8 cellular contexts compared by ENCODE assay signal in genomic region chr3:170419301-170420087, GRCh38. TPM values are rescaled to one million over a fixed set of nuclear protein-coding genes. Genes with fewer than 3 reads are reported as not detected.
DNase-seq lines count a peak whose midpoint lies in the region; ATAC-seq and TF ChIP-seq lines count a peak whose summit lies in the region.

No MANE protein-coding gene starts in this region.

- 7% methylated on average over 65 of the region's 69 CpGs for WGBS in hepatocyte (ENCODE audit: low lambda C conversion rate, missing lambda C conversion rate)

- H3K9me3 ChIP-seq in adipocyte (ENCODE audit: control insufficient read depth, low read length) (no peaks in the 10 kb centered on the region), hepatocyte (ENCODE audit: low read depth) (no peaks in the 10 kb centered on the region)

- H3K27me3 ChIP-seq in adipocyte (replicated peaks; ENCODE audit: control insufficient read depth, insufficient read depth, low read length) (no peaks in the 10 kb centered on the region), hepatocyte (peaks cover 29% of the 10 kb centered on the region)

- peak overlapping the region; percentile 50 for H2AFZ ChIP-seq in hepatocyte

- peaks cover 28% of the 10 kb centered on the region for H3K4me1 ChIP-seq in adipocyte (ENCODE audit: control insufficient read depth, insufficient read depth, low read length)
- H3K4me1 ChIP-seq in hepatocyte (ENCODE audit: insufficient read depth): peaks cover 14% of the 10 kb centered on the region

- H3K4me3 ChIP-seq in adipocyte (ENCODE audit: low read length) (peak overlapping the region; percentile 92), hepatocyte (peak overlapping the region; percentile 52)

- H3K27ac ChIP-seq in hepatocyte: peak overlapping the region; percentile 2

- ATAC-seq in HG02852 (IDR thresholded peaks at IDR 0.05; ENCODE audit: unreplicated experiment): no peak

- no peaks in the 10 kb centered on the region for H3K79me2 ChIP-seq in hepatocyte

- peak overlapping the region; percentile 91 for H3K9ac ChIP-seq in adipocyte (ENCODE audit: low read length)

- peak overlapping the region; percentile 89 for H3K4me2 ChIP-seq in hepatocyte

- H3K9me2 ChIP-seq in hepatocyte (replicated peaks; ENCODE audit: insufficient read depth): no peaks in the 10 kb centered on the region

- peaks cover 15% of the 10 kb centered on the region for H3K36me3 ChIP-seq in adipocyte (ENCODE audit: control insufficient read depth, insufficient read depth, low read length, severe bottlenecking)
- H3K36me3 ChIP-seq in hepatocyte (replicated peaks; ENCODE audit: insufficient read depth, low read depth): no peaks in the 10 kb centered on the region

- DNase-seq in GM10266 (ENCODE audit: extremely low spot score): peak; percentile 56
- no peak for DNase-seq in adipocyte (ENCODE audit: low read depth)
- peak; percentile 49 for DNase-seq in hepatocyte (ENCODE audit: low spot score)
- peak; percentile 84 for DNase-seq in retina
- DNase-seq in NCI-H446 (lab: John Stamatoyannopoulos, UW): no peak
- no peak for DNase-seq in NCI-H1436 (lab: John Stamatoyannopoulos, UW)
- no peak for DNase-seq in NCI-H1417 (lab: John Stamatoyannopoulos, UW)

- H4K20me1 ChIP-seq in hepatocyte (ENCODE audit: insufficient read depth, poor library complexity, severe bottlenecking): no peaks in the 10 kb centered on the region

- TF ChIP-seq CTCF in GM10266 (IDR thresholded peaks at IDR 0.05; ENCODE audit: control insufficient read depth, insufficient read depth, low read depth, missing control alignments) (no peak), hepatocyte (IDR thresholded peaks at IDR 0.05; ENCODE audit: poor library complexity) (no peak)

RNA-seq across cellular contexts. Expression of gene CLDN11, which starts 0.8 kb away (rescaled TPM):
- total RNA-seq in hepatocyte: 21.9 and 29.5 TPM in 2 replicates
- polyA plus RNA-seq in hepatocyte: 6.1 and 7.7 TPM in 2 replicates

Comparison
In these comparisons a context has a peak if more than half of its experiments do, and no peak if none do; other contexts are left out.
1. DNase-seq: peak in GM10266 (single experiment), hepatocyte (single experiment) and retina (single experiment); none in adipocyte (single experiment), NCI-H446 (0 of 2), NCI-H1436 (single experiment) and NCI-H1417 (0 of 3).